ENCODE assay signal across 6 cellular contexts in genomic region chr11:65096926-65097325, GRCh38. TPM values are rescaled to one million over a fixed set of nuclear protein-coding genes. Genes with fewer than 3 reads are reported as not detected.
DNase-seq lines count a peak whose midpoint lies in the region; ATAC-seq and TF ChIP-seq lines count a peak whose summit lies in the region.

No MANE protein-coding gene starts in this region.

- peaks cover 14 to 28% (median 19%) of the 10 kb centered on the region in 3 donors for H3K4me1 Mint-ChIP-seq in CD8-positive, alpha-beta memory T cell
- peaks cover 10% of the 10 kb centered on the region for H3K4me1 Mint-ChIP-seq in activated naive CD8-positive, alpha-beta T cell treated with anti-CD3 and anti-CD28 coated beads for 36 hours
- peaks cover 8% of the 10 kb centered on the region for H3K4me1 Mint-ChIP-seq in mesothelial cell of epicardium

- peak overlapping the region; percentile 92 to 97 (median 94) for H3K4me3 Mint-ChIP-seq in CD8-positive, alpha-beta memory T cell
- peak overlapping the region; percentile 93 for H3K4me3 Mint-ChIP-seq in activated naive CD8-positive, alpha-beta T cell treated with anti-CD3 and anti-CD28 coated beads for 36 hours
- peak overlapping the region; percentile 89 for H3K4me3 Mint-ChIP-seq in mesothelial cell of epicardium

- peaks cover 0 to 2% of the 10 kb centered on the region in 2 donors for H3K27me3 Mint-ChIP-seq in CD8-positive, alpha-beta memory T cell
- H3K27me3 Mint-ChIP-seq in activated naive CD8-positive, alpha-beta T cell treated with anti-CD3 and anti-CD28 coated beads for 36 hours, result no peaks in the 10 kb centered on the region
- H3K27me3 Mint-ChIP-seq in mesothelial cell of epicardium (ENCODE audit: low read depth), result no peaks in the 10 kb centered on the region

- peak overlapping the region; percentile 93 for H3K4me3 ChIP-seq in CD8-positive, alpha-beta memory T cell (ENCODE audit: low read length)

- H3K9me3 ChIP-seq in CD8-positive, alpha-beta memory T cell (ENCODE audit: low read length), result no peaks in the 10 kb centered on the region

- ATAC-seq in HG03095 (IDR thresholded peaks at IDR 0.05; ENCODE audit: unreplicated experiment), result no peak

- no peaks in the 10 kb centered on the region for H3K27me3 ChIP-seq in CD8-positive, alpha-beta memory T cell (ENCODE audit: insufficient read depth, low read length, poor library complexity, severe bottlenecking)

- H3K36me3 ChIP-seq in CD8-positive, alpha-beta memory T cell (ENCODE audit: insufficient read depth, low read length), result peaks cover 12% of the 10 kb centered on the region

- peaks cover 22% of the 10 kb centered on the region for H3K4me1 ChIP-seq in CD8-positive, alpha-beta memory T cell (ENCODE audit: insufficient read depth, low read length)

- no peaks in the 10 kb centered on the region for H3K9me3 Mint-ChIP-seq in CD8-positive, alpha-beta memory T cell
- H3K9me3 Mint-ChIP-seq in activated naive CD8-positive, alpha-beta T cell treated with anti-CD3 and anti-CD28 coated beads for 36 hours, result no peaks in the 10 kb centered on the region
- no peaks in the 10 kb centered on the region for H3K9me3 Mint-ChIP-seq in mesothelial cell of epicardium

- POLR2A ChIA-PET in CD8-positive, alpha-beta memory T cell (lab: Charles Lee), result interaction anchor here (1.2 to 2.0 kb wide), 8 partner anchors 12 to 83 kb away, joined by 3 to 11 read pairs (median 6); partner anchors contain the start of genes ARL2, FAU, MRPL49 and ZNHIT2

- H3K36me3 Mint-ChIP-seq in CD8-positive, alpha-beta memory T cell, result peaks cover 0 to 27% (median 4%) of the 10 kb centered on the region in 3 donors
- peaks cover 2% of the 10 kb centered on the region for H3K36me3 Mint-ChIP-seq in activated naive CD8-positive, alpha-beta T cell treated with anti-CD3 and anti-CD28 coated beads for 36 hours
- H3K36me3 Mint-ChIP-seq in mesothelial cell of epicardium, result no peaks in the 10 kb centered on the region

- CTCF ChIA-PET in CD8-positive, alpha-beta memory T cell (lab: Charles Lee), result interaction anchor here (0.9 to 9.1 kb wide), 4 partner anchors 12 to 21 kb away, joined by 3 to 104 read pairs (median 6); partner anchors contain the start of genes TM7SF2 and ZNHIT2

- TF ChIP-seq CTCF in mesothelial cell of epicardium (IDR thresholded peaks at IDR 0.05; ENCODE audit: unreplicated experiment), result no peak

- H3K27ac Mint-ChIP-seq in CD8-positive, alpha-beta memory T cell, result peak overlapping the region in 6 of 8 donors; percentile 58 to 98 (median 95)
- peak overlapping the region; percentile 95 for H3K27ac Mint-ChIP-seq in activated naive CD8-positive, alpha-beta T cell treated with anti-CD3 and anti-CD28 coated beads for 36 hours
- H3K27ac Mint-ChIP-seq in mesothelial cell of epicardium, result peak overlapping the region; percentile 34

- no peak for DNase-seq in CD8-positive, alpha-beta memory T cell
- DNase-seq in activated naive CD8-positive, alpha-beta T cell treated with anti-CD3 and anti-CD28 coated beads for 36 hours, result no peak
- DNase-seq in mesothelial cell of epicardium (ENCODE audit: low spot score in 2 of 2, unreplicated experiment in 2 of 2), result no peak
- no peak for DNase-seq in NCI-H187 (lab: John Stamatoyannopoulos, UW)
- DNase-seq in UCSD-AML1 (lab: John Stamatoyannopoulos, UW; ENCODE audit: unreplicated experiment), result no peak

- peak overlapping the region; percentile 82 for H3K27ac ChIP-seq in CD8-positive, alpha-beta memory T cell (ENCODE audit: low read depth, low read length)

RNA-seq across cellular contexts. Expression of gene VPS51, which starts 0.9 kb away (rescaled TPM):
- 100 to 1,000 TPM; 120 to 131 TPM for total RNA-seq in CD8-positive, alpha-beta memory T cell
- 99.1 TPM for polyA plus RNA-seq in CD8-positive, alpha-beta memory T cell
- 100 to 1,000 TPM in 1 of 2 experiments, 10 to 100 TPM in 1; 88.0 to 108 TPM for total RNA-seq in activated naive CD8-positive, alpha-beta T cell treated with anti-CD3 and anti-CD28 coated beads for 36 hours
- 95.7 to 114 TPM (median 113 TPM) in 3 replicates for total RNA-seq in mesothelial cell of epicardium

RNA-seq across cellular contexts. Expression of gene ZFPL1, which starts 12.9 kb away (rescaled TPM):
- total RNA-seq in CD8-positive, alpha-beta memory T cell, result 10 to 100 TPM; 30.8 to 33.5 TPM
- 24.4 TPM for polyA plus RNA-seq in CD8-positive, alpha-beta memory T cell
- 10 to 100 TPM; 25.2 to 27.4 TPM for total RNA-seq in activated naive CD8-positive, alpha-beta T cell treated with anti-CD3 and anti-CD28 coated beads for 36 hours
- 43.4 to 46.2 TPM (median 45.7 TPM) in 3 replicates for total RNA-seq in mesothelial cell of epicardium

RNA-seq across cellular contexts. Expression of gene CDCA5, which starts 13.1 kb away (rescaled TPM):
- 10 to 100 TPM; 94.9 to 98.8 TPM for total RNA-seq in CD8-positive, alpha-beta memory T cell
- polyA plus RNA-seq in CD8-positive, alpha-beta memory T cell, result 0.54 TPM
- total RNA-seq in activated naive CD8-positive, alpha-beta T cell treated with anti-CD3 and anti-CD28 coated beads for 36 hours, result 100 to 1,000 TPM; 130 to 134 TPM
- 16.4 to 17.0 TPM (median 16.5 TPM) in 3 replicates for total RNA-seq in mesothelial cell of epicardium

RNA-seq across cellular contexts. Expression of gene TM7SF2, which starts 14.7 kb away (rescaled TPM):
- 10 to 100 TPM; 17.8 to 17.9 TPM for total RNA-seq in CD8-positive, alpha-beta memory T cell
- 11.1 TPM for polyA plus RNA-seq in CD8-positive, alpha-beta memory T cell
- total RNA-seq in activated naive CD8-positive, alpha-beta T cell treated with anti-CD3 and anti-CD28 coated beads for 36 hours, result 10 to 100 TPM; 12.3 to 14.7 TPM
- total RNA-seq in mesothelial cell of epicardium, result 73.4 to 75.6 TPM (median 74.2 TPM) in 3 replicates

RNA-seq across cellular contexts. Expression of gene ZNHIT2, which starts 20.6 kb away (rescaled TPM):
- total RNA-seq in CD8-positive, alpha-beta memory T cell, result 10 to 100 TPM; 15.2 to 20.1 TPM
- polyA plus RNA-seq in CD8-positive, alpha-beta memory T cell, result 19.8 TPM
- total RNA-seq in activated naive CD8-positive, alpha-beta T cell treated with anti-CD3 and anti-CD28 coated beads for 36 hours, result 10 to 100 TPM; 14.9 to 15.1 TPM
- total RNA-seq in mesothelial cell of epicardium, result 6.7 to 7.5 TPM (median 7.3 TPM) in 3 replicates

Comparison
In these comparisons a context has a peak if more than half of its experiments do, and no peak if none do; other contexts are left out.
1. H3K27ac Mint-ChIP-seq: peak in every context shown above with its lines; median percentile 95 in CD8-positive, alpha-beta memory T cell; 95 in activated naive CD8-positive, alpha-beta T cell treated with anti-CD3 and anti-CD28 coated beads for 36 hours; 34 in mesothelial cell of epicardium.